ENCODE assay signal across 37 cellular contexts in genomic region chr5:55860709-55861108, GRCh38. TPM values are rescaled to one million over a fixed set of nuclear protein-coding genes. Genes with fewer than 3 reads are reported as not detected.
"Had no signal": no experiment of that assay in that cellular context is flagged by ENCODE, and none has a peak within 500 bp of the region (broad histone marks: within the 10 kb centered on the region; RNA-seq: fewer than 3 reads in every experiment).

No MANE protein-coding gene starts in this region.

- H3K4me3 Mint-ChIP-seq: activated naive CD4-positive, alpha-beta T cell treated with anti-CD3 and anti-CD28 coated beads for 36 hours; activated naive CD4-positive, alpha-beta T cell treated with anti-CD3 and anti-CD28 coated beads, Interleukin-2, amount 10 ng/mL, durations not matched to agents 7 days and 5 days; activated naive CD4-positive, alpha-beta T cell treated with anti-CD3 and anti-CD28 coated beads, Interleukin-2, amount 50 U/mL, for 24 hours; activated naive CD8-positive, alpha-beta T cell; activated naive CD8-positive, alpha-beta T cell treated with anti-CD3 and anti-CD28 coated beads, Interleukin-2, amount 10 ng/mL, durations not matched to agents 7 days and 5 days; activated naive CD8-positive, alpha-beta T cell treated with anti-CD3 and anti-CD28 coated beads, Interleukin-2, amount 50 U/mL, for 24 hours; activated T-cell treated with anti-CD3 and anti-CD28 coated beads, Interleukin-2, amount 50 U/mL, for 24 hours; activated T-cell treated with anti-CD3 and anti-CD28 coated beads, Interleukin-2, amount 50 U/mL, for 4 hours; activated T-cell treated with anti-CD3 and anti-CD28 coated beads, Interleukin-2, amount 50 U/mL, for 72 hours; activated T-helper 1 cell treated with anti-CD3 and anti-CD28 coated beads, Interleukin-12 subunit alpha, Interleukin-12 subunit beta, Interleukin-2, Interleukin-4 antibody, amounts not matched to agents 30 ng/mL and 10 ng/mL and 1 ng/mL, durations not matched to agents 14 hours and 24 hours and 36 hours; activated T-helper 17 cell treated with anti-CD3 and anti-CD28 coated beads, Interleukin-2, amount 50 U/mL, for 72 hours; brain; central memory CD8-positive, alpha-beta T cell had no signal

- H3K4me1 ChIP-seq: adrenal gland, ascending aorta, body of pancreas, breast epithelium had no signal

- H3K9me3 ChIP-seq: adrenal gland, ascending aorta, body of pancreas, breast epithelium had no signal

- H3K27ac Mint-ChIP-seq: activated naive CD4-positive, alpha-beta T cell treated with anti-CD3 and anti-CD28 coated beads for 36 hours; activated naive CD4-positive, alpha-beta T cell treated with anti-CD3 and anti-CD28 coated beads, Interleukin-2, amount 10 ng/mL, durations not matched to agents 7 days and 5 days; activated naive CD4-positive, alpha-beta T cell treated with anti-CD3 and anti-CD28 coated beads, Interleukin-2, amount 50 U/mL, for 24 hours; activated naive CD4-positive, alpha-beta T cell treated with anti-CD3 and anti-CD28 coated beads, Interleukin-2, amount 50 U/mL, for 72 hours; activated naive CD8-positive, alpha-beta T cell; activated naive CD8-positive, alpha-beta T cell treated with anti-CD3 and anti-CD28 coated beads, Interleukin-2, amount 10 ng/mL, durations not matched to agents 7 days and 5 days; activated naive CD8-positive, alpha-beta T cell treated with anti-CD3 and anti-CD28 coated beads, Interleukin-2, amount 50 U/mL, for 24 hours; activated T-cell treated with anti-CD3 and anti-CD28 coated beads, Interleukin-2, amount 50 U/mL, for 24 hours; activated T-cell treated with anti-CD3 and anti-CD28 coated beads, Interleukin-2, amount 50 U/mL, for 72 hours; activated T-helper 1 cell treated with anti-CD3 and anti-CD28 coated beads, Interleukin-12 subunit alpha, Interleukin-12 subunit beta, Interleukin-2, Interleukin-4 antibody, amounts not matched to agents 30 ng/mL and 10 ng/mL and 1 ng/mL, durations not matched to agents 14 hours and 24 hours and 36 hours; activated T-helper 17 cell treated with anti-CD3 and anti-CD28 coated beads, Interleukin-2, amount 50 U/mL, for 72 hours; activated T-helper 2 cell treated with anti-CD3 and anti-CD28 coated beads, Interferon-gamma antibody, Interleukin-2, Interleukin-4, amounts not matched to agents 10 μg/mL and 5 μg/mL and 100 μg/mL, durations not matched to agents 14 hours and 24 hours and 36 hours; brain had no signal

- ATAC-seq: activated naive CD4-positive, alpha-beta T cell treated with anti-CD3 and anti-CD28 coated beads, Interleukin-2, amount 50 U/mL, for 72 hours; activated naive CD8-positive, alpha-beta T cell treated with anti-CD3 and anti-CD28 coated beads, Interleukin-2, amount 50 U/mL, for 24 hours; activated T-cell treated with anti-CD3 and anti-CD28 coated beads, Interleukin-2, amount 50 U/mL, for 4 hours; activated T-cell treated with anti-CD3 and anti-CD28 coated beads, Interleukin-2, amount 50 U/mL, for 72 hours; activated T-helper 17 cell treated with anti-CD3 and anti-CD28 coated beads, Interleukin-2, amount 50 U/mL, for 72 hours; body of pancreas had no signal

- H3K9me3 Mint-ChIP-seq: activated naive CD4-positive, alpha-beta T cell treated with anti-CD3 and anti-CD28 coated beads, Interleukin-2, amount 10 ng/mL, durations not matched to agents 7 days and 5 days; activated naive CD4-positive, alpha-beta T cell treated with anti-CD3 and anti-CD28 coated beads, Interleukin-2, amount 50 U/mL, for 24 hours; activated naive CD8-positive, alpha-beta T cell treated with anti-CD3 and anti-CD28 coated beads, Interleukin-2, amount 10 ng/mL, durations not matched to agents 7 days and 5 days; activated naive CD8-positive, alpha-beta T cell treated with anti-CD3 and anti-CD28 coated beads, Interleukin-2, amount 50 U/mL, for 24 hours; activated T-cell treated with anti-CD3 and anti-CD28 coated beads, Interleukin-2, amount 50 U/mL, for 24 hours; activated T-cell treated with anti-CD3 and anti-CD28 coated beads, Interleukin-2, amount 50 U/mL, for 4 hours; activated T-cell treated with anti-CD3 and anti-CD28 coated beads, Interleukin-2, amount 50 U/mL, for 72 hours; central memory CD8-positive, alpha-beta T cell had no signal

- H3K36me3 ChIP-seq: adrenal gland, ascending aorta, brain microvascular endothelial cell, breast epithelium, cardiac muscle cell had no signal

- H3K27me3 ChIP-seq: ascending aorta, body of pancreas, brain microvascular endothelial cell, breast epithelium, cardiac muscle cell had no signal

- H3K4me1 Mint-ChIP-seq: brain; central memory CD8-positive, alpha-beta T cell had no signal

- H3K27ac ChIP-seq: adrenal gland, ascending aorta, body of pancreas, brain microvascular endothelial cell, breast epithelium, cardiac muscle cell had no signal

- DNase-seq: activated effector memory CD4-positive, alpha-beta T cell treated with anti-CD3 and anti-CD28 coated beads, Interleukin-2, amount 50 U/mL, for 16 hours; activated effector memory CD4-positive, alpha-beta T cell treated with Interleukin-2 at 50 U/mL for 16 hours; activated gamma-delta T cell; activated gamma-delta T cell treated with Interleukin-2 at 50 U/mL for 16 hours; activated naive CD4-positive, alpha-beta T cell; activated naive CD4-positive, alpha-beta T cell treated with anti-CD3 and anti-CD28 coated beads for 36 hours; activated naive CD4-positive, alpha-beta T cell treated with anti-CD3 and anti-CD28 coated beads, Interleukin-2, amount 10 ng/mL, durations not matched to agents 7 days and 5 days; activated naive CD4-positive, alpha-beta T cell treated with anti-CD3 and anti-CD28 coated beads, Interleukin-2, amount 50 U/mL, for 16 hours; activated naive CD4-positive, alpha-beta T cell treated with Interleukin-2 at 50 U/mL for 16 hours; activated naive CD8-positive, alpha-beta T cell treated with anti-CD3 and anti-CD28 coated beads, Interleukin-2, amount 10 ng/mL, durations not matched to agents 7 days and 5 days; activated naive CD8-positive, alpha-beta T cell treated with anti-CD3 and anti-CD28 coated beads, Interleukin-2, amount 50 U/mL, for 24 hours; activated T-cell treated with anti-CD3 and anti-CD28 coated beads, Interleukin-2, amount 50 U/mL, for 24 hours; activated T-cell treated with anti-CD3 and anti-CD28 coated beads, Interleukin-2, amount 50 U/mL, for 4 hours; activated T-cell treated with anti-CD3 and anti-CD28 coated beads, Interleukin-2, amount 50 U/mL, for 48 hours; activated T-cell treated with anti-CD3 and anti-CD28 coated beads, Interleukin-2, amount 50 U/mL, for 72 hours; adrenal gland; amniotic stem cell; amygdala; anterior cingulate cortex; aorta; body of pancreas; brain microvascular endothelial cell; caudate nucleus; central memory CD4-positive, alpha-beta T cell; cerebellar nuclear complex had no signal

- H3K4me3 ChIP-seq: adrenal gland, ascending aorta, body of pancreas, breast epithelium, cardiac muscle cell had no signal

- H3K36me3 Mint-ChIP-seq: activated naive CD4-positive, alpha-beta T cell treated with anti-CD3 and anti-CD28 coated beads, Interleukin-2, amount 50 U/mL, for 72 hours; brain had no signal

- H3K27me3 Mint-ChIP-seq: activated naive CD4-positive, alpha-beta T cell treated with anti-CD3 and anti-CD28 coated beads, Interleukin-2, amount 10 ng/mL, durations not matched to agents 7 days and 5 days; activated naive CD4-positive, alpha-beta T cell treated with anti-CD3 and anti-CD28 coated beads, Interleukin-2, amount 50 U/mL, for 24 hours; activated naive CD8-positive, alpha-beta T cell; activated naive CD8-positive, alpha-beta T cell treated with anti-CD3 and anti-CD28 coated beads, Interleukin-2, amount 10 ng/mL, durations not matched to agents 7 days and 5 days; activated naive CD8-positive, alpha-beta T cell treated with anti-CD3 and anti-CD28 coated beads, Interleukin-2, amount 50 U/mL, for 24 hours; activated T-cell treated with anti-CD3 and anti-CD28 coated beads, Interleukin-2, amount 50 U/mL, for 24 hours; activated T-helper 17 cell treated with anti-CD3 and anti-CD28 coated beads, Interleukin-2, amount 50 U/mL, for 72 hours had no signal

RNA-seq across cellular contexts. Expression of gene IL31RA, which starts 9.6 kb away (rescaled TPM):
- total RNA-seq: activated naive CD8-positive, alpha-beta T cell treated with anti-CD3 and anti-CD28 coated beads, Interleukin-2, amount 10 ng/mL, durations not matched to agents 7 days and 5 days; activated T-cell treated with anti-CD3 and anti-CD28 coated beads, Interleukin-2, amount 50 U/mL, for 4 hours; activated T-helper 2 cell treated with anti-CD3 and anti-CD28 coated beads, Interferon-gamma antibody, Interleukin-2, Interleukin-4, amounts not matched to agents 10 μg/mL and 5 μg/mL and 100 μg/mL, durations not matched to agents 14 hours and 24 hours and 36 hours; adrenal gland; ascending aorta; body of pancreas; breast epithelium; cardiac muscle cell; cerebellum had no signal
- polyA plus RNA-seq: cardiac muscle cell had no signal
